1 cellular context compared by ENCODE assay signal in the genomic region with DNA sequence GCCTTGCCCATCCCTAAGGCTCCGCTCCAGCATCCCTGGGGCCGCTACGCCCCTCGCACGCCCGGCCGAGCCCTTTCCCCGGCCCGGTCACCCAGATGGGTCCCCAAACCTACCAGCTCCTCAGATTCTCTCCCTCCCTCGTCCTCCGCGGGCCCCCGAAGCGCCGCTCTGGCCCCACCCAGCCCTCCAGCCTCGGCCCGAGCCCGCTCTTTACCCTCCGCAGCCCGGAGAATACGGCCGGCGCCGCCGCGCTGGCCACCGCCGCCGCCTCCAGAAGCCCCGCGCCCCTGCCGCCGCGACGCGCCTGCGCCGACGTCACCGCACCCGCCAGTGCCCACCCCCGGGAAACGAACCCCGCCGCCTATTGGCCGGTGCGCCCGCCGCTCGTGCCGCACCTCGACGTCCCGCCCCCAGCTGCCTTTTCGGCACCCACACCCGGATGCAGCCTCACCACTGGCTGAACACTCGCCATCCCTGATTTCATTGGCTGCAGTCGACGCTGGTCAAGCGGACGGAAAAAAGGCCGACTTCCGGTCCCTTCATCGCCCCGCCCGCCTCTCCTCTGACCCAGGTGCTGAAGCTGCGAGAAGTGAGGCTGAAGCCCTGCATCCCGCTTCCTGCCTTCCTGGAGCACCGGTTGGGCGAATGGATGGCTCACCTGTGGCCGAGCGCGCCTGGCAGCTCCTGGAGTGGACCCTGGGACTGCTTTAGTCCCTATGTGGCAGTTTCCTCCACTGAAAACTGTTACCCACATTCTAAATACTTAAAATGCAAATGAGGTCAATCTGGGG.
TF ChIP-seq lines count a peak whose summit lies in the region.

Gene DAPK3 (minus strand): TSS at position 292 of the 791 bp plus-strand sequence. CDS start 1,364 bp downstream, outside the sequence.

TF ChIP-seq in GM12878, 131 proteins besides CTCF, POLR2A, EP300 and RAD21 (continued from another document and continues in another):
- TF ChIP-seq, protein P1, sequence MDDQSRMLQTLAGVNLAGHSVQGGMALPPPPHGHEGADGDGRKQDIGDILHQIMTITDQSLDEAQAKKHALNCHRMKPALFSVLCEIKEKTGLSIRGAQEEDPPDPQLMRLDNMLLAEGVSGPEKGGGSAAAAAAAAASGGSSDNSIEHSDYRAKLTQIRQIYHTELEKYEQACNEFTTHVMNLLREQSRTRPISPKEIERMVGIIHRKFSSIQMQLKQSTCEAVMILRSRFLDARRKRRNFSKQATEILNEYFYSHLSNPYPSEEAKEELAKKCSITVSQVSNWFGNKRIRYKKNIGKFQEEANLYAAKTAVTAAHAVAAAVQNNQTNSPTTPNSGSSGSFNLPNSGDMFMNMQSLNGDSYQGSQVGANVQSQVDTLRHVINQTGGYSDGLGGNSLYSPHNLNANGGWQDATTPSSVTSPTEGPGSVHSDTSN (IDR thresholded peaks at IDR 0.05; ENCODE audit: insufficient replicate concordance, low read depth, low read length) = peak; percentile 98
- TF ChIP-seq SUPT20H (IDR thresholded peaks at IDR 0.05; ENCODE audit: borderline replicate concordance, control insufficient read depth, low read depth, low read length) (no peak), SIN3A (IDR thresholded peaks at IDR 0.05; ENCODE audit: low read depth, low read length) (peak; percentile 88), EGR1 (IDR thresholded peaks at IDR 0.05; ENCODE audit: borderline replicate concordance in 1 of 2, low read depth in 2 of 2, low read length in 2 of 2) (peak; percentile 18 to 28; a peak in 1 of 3 replicates), JUND (IDR thresholded peaks at IDR 0.05; ENCODE audit: low read depth, low read length) (no peak), ETV6 (conservative IDR thresholded peaks at IDR 0.05 in 1 of 2, IDR thresholded peaks at IDR 0.05 in 1 of 2; ENCODE audit: borderline replicate concordance in 1 of 2, low read depth in 1 of 2) (no peak), KLF5 (IDR thresholded peaks at IDR 0.05; ENCODE audit: partially characterized antibody) (no peak), POLR2AphosphoS5 (IDR thresholded peaks at IDR 0.05; ENCODE audit: low read length) (peak; percentile 60; the same call in 1 of the 2 replicates), MEF2A (IDR thresholded peaks at IDR 0.05; ENCODE audit: insufficient read depth, low read depth, low read length) (no peak), NKRF (conservative IDR thresholded peaks at IDR 0.05) (peak; percentile 73; the same call in 1 of the 2 replicates), IRF4 (IDR thresholded peaks at IDR 0.05; ENCODE audit: low read depth, low read length) (0 out of 2 replicates have a peak, but pooled peaks have one; percentile 27), ZBTB4 (CRISPR knock-in tag; IDR thresholded peaks at IDR 0.05) (no peak), PAX8 (IDR thresholded peaks at IDR 0.05) (no peak), MTA3 (IDR thresholded peaks at IDR 0.05; ENCODE audit: borderline replicate concordance, low read length) (no peak), SMAD1 (IDR thresholded peaks at IDR 0.05; ENCODE audit: low read depth, partially characterized antibody) (no peak), FOXM1 (IDR thresholded peaks at IDR 0.05; ENCODE audit: low read depth, low read length) (no peak), TCF12 (IDR thresholded peaks at IDR 0.05; ENCODE audit: low read depth, low read length) (peak; percentile 47; the same call in 1 of the 2 replicates), WRNIP1 (IDR thresholded peaks at IDR 0.05; ENCODE audit: borderline replicate concordance, low read depth, low read length) (no peak), EED (IDR thresholded peaks at IDR 0.05; ENCODE audit: low read depth) (no peak), BHLHE40 (IDR thresholded peaks at IDR 0.05; ENCODE audit: borderline replicate concordance in 1 of 2, low read depth in 2 of 2, low read length in 1 of 2) (peak; percentile 91 to 97), FOS (IDR thresholded peaks at IDR 0.05; ENCODE audit: borderline replicate concordance, extremely low read depth, insufficient read length) (peak; percentile 78), YY1 (IDR thresholded peaks at IDR 0.05; ENCODE audit: low read depth, low read length) (0 out of 2 replicates have a peak, but pooled peaks have one; percentile 17), NR2F1 (conservative IDR thresholded peaks at IDR 0.05) (no peak; the same call in 1 of the 2 replicates)
- TF ChIP-seq, protein P2, sequence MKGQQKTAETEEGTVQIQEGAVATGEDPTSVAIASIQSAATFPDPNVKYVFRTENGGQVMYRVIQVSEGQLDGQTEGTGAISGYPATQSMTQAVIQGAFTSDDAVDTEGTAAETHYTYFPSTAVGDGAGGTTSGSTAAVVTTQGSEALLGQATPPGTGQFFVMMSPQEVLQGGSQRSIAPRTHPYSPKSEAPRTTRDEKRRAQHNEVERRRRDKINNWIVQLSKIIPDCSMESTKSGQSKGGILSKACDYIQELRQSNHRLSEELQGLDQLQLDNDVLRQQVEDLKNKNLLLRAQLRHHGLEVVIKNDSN (IDR thresholded peaks at IDR 0.05; ENCODE audit: borderline replicate concordance, extremely low read length, insufficient read depth, low read depth, low read length) = no peak
- TF ChIP-seq, protein P3, sequence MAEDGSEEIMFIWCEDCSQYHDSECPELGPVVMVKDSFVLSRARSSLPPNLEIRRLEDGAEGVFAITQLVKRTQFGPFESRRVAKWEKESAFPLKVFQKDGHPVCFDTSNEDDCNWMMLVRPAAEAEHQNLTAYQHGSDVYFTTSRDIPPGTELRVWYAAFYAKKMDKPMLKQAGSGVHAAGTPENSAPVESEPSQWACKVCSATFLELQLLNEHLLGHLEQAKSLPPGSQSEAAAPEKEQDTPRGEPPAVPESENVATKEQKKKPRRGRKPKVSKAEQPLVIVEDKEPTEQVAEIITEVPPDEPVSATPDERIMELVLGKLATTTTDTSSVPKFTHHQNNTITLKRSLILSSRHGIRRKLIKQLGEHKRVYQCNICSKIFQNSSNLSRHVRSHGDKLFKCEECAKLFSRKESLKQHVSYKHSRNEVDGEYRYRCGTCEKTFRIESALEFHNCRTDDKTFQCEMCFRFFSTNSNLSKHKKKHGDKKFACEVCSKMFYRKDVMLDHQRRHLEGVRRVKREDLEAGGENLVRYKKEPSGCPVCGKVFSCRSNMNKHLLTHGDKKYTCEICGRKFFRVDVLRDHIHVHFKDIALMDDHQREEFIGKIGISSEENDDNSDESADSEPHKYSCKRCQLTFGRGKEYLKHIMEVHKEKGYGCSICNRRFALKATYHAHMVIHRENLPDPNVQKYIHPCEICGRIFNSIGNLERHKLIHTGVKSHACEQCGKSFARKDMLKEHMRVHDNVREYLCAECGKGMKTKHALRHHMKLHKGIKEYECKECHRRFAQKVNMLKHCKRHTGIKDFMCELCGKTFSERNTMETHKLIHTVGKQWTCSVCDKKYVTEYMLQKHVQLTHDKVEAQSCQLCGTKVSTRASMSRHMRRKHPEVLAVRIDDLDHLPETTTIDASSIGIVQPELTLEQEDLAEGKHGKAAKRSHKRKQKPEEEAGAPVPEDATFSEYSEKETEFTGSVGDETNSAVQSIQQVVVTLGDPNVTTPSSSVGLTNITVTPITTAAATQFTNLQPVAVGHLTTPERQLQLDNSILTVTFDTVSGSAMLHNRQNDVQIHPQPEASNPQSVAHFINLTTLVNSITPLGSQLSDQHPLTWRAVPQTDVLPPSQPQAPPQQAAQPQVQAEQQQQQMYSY (CRISPR knock-in tag; IDR thresholded peaks at IDR 0.05) = no peak
- TF ChIP-seq, protein P4, sequence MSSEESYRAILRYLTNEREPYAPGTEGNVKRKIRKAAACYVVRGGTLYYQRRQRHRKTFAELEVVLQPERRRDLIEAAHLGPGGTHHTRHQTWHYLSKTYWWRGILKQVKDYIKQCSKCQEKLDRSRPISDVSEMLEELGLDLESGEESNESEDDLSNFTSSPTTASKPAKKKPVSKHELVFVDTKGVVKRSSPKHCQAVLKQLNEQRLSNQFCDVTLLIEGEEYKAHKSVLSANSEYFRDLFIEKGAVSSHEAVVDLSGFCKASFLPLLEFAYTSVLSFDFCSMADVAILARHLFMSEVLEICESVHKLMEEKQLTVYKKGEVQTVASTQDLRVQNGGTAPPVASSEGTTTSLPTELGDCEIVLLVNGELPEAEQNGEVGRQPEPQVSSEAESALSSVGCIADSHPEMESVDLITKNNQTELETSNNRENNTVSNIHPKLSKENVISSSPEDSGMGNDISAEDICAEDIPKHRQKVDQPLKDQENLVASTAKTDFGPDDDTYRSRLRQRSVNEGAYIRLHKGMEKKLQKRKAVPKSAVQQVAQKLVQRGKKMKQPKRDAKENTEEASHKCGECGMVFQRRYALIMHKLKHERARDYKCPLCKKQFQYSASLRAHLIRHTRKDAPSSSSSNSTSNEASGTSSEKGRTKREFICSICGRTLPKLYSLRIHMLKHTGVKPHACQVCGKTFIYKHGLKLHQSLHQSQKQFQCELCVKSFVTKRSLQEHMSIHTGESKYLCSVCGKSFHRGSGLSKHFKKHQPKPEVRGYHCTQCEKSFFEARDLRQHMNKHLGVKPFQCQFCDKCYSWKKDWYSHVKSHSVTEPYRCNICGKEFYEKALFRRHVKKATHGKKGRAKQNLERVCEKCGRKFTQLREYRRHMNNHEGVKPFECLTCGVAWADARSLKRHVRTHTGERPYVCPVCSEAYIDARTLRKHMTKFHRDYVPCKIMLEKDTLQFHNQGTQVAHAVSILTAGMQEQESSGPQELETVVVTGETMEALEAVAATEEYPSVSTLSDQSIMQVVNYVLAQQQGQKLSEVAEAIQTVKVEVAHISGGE (CRISPR knock-in tag; IDR thresholded peaks at IDR 0.05) = no peak
- TF ChIP-seq, protein P5, sequence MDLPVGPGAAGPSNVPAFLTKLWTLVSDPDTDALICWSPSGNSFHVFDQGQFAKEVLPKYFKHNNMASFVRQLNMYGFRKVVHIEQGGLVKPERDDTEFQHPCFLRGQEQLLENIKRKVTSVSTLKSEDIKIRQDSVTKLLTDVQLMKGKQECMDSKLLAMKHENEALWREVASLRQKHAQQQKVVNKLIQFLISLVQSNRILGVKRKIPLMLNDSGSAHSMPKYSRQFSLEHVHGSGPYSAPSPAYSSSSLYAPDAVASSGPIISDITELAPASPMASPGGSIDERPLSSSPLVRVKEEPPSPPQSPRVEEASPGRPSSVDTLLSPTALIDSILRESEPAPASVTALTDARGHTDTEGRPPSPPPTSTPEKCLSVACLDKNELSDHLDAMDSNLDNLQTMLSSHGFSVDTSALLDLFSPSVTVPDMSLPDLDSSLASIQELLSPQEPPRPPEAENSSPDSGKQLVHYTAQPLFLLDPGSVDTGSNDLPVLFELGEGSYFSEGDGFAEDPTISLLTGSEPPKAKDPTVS (IDR thresholded peaks at IDR 0.05; ENCODE audit: low read depth, low read length) = no peak
- TF ChIP-seq, protein P6, sequence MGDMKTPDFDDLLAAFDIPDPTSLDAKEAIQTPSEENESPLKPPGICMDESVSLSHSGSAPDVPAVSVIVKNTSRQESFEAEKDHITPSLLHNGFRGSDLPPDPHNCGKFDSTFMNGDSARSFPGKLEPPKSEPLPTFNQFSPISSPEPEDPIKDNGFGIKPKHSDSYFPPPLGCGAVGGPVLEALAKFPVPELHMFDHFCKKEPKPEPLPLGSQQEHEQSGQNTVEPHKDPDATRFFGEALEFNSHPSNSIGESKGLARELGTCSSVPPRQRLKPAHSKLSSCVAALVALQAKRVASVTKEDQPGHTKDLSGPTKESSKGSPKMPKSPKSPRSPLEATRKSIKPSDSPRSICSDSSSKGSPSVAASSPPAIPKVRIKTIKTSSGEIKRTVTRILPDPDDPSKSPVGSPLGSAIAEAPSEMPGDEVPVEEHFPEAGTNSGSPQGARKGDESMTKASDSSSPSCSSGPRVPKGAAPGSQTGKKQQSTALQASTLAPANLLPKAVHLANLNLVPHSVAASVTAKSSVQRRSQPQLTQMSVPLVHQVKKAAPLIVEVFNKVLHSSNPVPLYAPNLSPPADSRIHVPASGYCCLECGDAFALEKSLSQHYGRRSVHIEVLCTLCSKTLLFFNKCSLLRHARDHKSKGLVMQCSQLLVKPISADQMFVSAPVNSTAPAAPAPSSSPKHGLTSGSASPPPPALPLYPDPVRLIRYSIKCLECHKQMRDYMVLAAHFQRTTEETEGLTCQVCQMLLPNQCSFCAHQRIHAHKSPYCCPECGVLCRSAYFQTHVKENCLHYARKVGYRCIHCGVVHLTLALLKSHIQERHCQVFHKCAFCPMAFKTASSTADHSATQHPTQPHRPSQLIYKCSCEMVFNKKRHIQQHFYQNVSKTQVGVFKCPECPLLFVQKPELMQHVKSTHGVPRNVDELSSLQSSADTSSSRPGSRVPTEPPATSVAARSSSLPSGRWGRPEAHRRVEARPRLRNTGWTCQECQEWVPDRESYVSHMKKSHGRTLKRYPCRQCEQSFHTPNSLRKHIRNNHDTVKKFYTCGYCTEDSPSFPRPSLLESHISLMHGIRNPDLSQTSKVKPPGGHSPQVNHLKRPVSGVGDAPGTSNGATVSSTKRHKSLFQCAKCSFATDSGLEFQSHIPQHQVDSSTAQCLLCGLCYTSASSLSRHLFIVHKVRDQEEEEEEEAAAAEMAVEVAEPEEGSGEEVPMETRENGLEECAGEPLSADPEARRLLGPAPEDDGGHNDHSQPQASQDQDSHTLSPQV (IDR thresholded peaks at IDR 0.05) = no peak
